In the genomic region with DNA sequence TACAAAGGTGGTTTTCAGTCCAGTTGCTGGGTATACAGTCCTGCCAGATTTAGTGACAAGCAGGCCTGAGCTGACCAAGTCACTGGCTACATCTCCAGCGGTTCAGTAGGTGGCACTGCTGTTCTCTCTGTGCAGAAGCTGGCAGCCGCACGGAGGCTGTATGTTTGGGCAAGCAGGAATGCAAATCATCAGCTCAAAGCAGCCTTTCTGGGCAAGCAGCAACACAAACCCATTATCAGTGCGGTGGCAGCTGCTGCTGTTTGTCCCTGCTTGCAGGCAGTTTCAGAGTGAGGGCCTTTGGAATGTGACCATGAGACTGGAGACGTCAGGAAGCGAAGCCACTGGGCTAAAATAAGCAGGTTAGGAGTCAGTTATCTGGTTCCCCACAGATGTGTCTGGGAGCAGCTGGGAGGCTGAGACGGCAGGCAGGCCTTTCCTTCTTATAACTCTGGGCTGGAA, we compare ENCODE assay signal across 8 cellular contexts.
DNase-seq lines count a peak whose midpoint lies in the region; ATAC-seq, FAIRE-seq and TF ChIP-seq lines count a peak whose summit lies in the region.

No MANE protein-coding gene starts in this region.

- H3K4me1 ChIP-seq in Karpas-422 (ENCODE audit: low read length): peaks cover 25% of the 10 kb centered on the region

- H3K27ac Mint-ChIP-seq in activated T-cell treated with anti-CD3 and anti-CD28 coated beads, Interleukin-2, amount 50 U/mL, for 72 hours: peak overlapping the region; percentile 60
- no peak overlapping the region for H3K27ac Mint-ChIP-seq in neural crest cell (ENCODE audit: unreplicated experiment)
- peak overlapping the region in 1 of 2 donors; percentile 94 for H3K27ac Mint-ChIP-seq in stimulated activated naive CD8-positive, alpha-beta T cell treated with anti-CD3 and anti-CD28 coated beads, Interleukin-15, amount 100 ng/mL, for 72 hours

- no peaks in the 10 kb centered on the region for H3K27me3 Mint-ChIP-seq in activated T-cell treated with anti-CD3 and anti-CD28 coated beads, Interleukin-2, amount 50 U/mL, for 72 hours (ENCODE audit: low read depth)
- no peaks in the 10 kb centered on the region for H3K27me3 Mint-ChIP-seq in neural crest cell (ENCODE audit: low read depth)
- no peaks in the 10 kb centered on the region for H3K27me3 Mint-ChIP-seq in stimulated activated naive CD8-positive, alpha-beta T cell treated with anti-CD3 and anti-CD28 coated beads, Interleukin-15, amount 100 ng/mL, for 72 hours

- no peaks in the 10 kb centered on the region for H3K27me3 ChIP-seq in Karpas-422 (ENCODE audit: low read length)

- peaks cover 0 to 5% of the 10 kb centered on the region in 2 donors for H3K36me3 Mint-ChIP-seq in activated T-cell treated with anti-CD3 and anti-CD28 coated beads, Interleukin-2, amount 50 U/mL, for 72 hours (ENCODE audit: insufficient read depth in 2 of 2)
- no peaks in the 10 kb centered on the region for H3K36me3 Mint-ChIP-seq in neural crest cell (ENCODE audit: low read depth)

- peak overlapping the region; percentile 69; the same call in 1 of the 2 replicates for H2AFZ ChIP-seq in Karpas-422 (ENCODE audit: low read length)

- no peaks in the 10 kb centered on the region; the same call in 1 of the 2 replicates for H3K36me3 ChIP-seq in Karpas-422 (ENCODE audit: insufficient read depth, low read length)

- H3K4me1 Mint-ChIP-seq in activated T-cell treated with anti-CD3 and anti-CD28 coated beads, Interleukin-2, amount 50 U/mL, for 72 hours (ENCODE audit: low read depth): peaks cover 8% of the 10 kb centered on the region
- peaks cover 6% of the 10 kb centered on the region for H3K4me1 Mint-ChIP-seq in neural crest cell
- H3K4me1 Mint-ChIP-seq in stimulated activated naive CD8-positive, alpha-beta T cell treated with anti-CD3 and anti-CD28 coated beads, Interleukin-15, amount 100 ng/mL, for 72 hours: peaks cover 10% of the 10 kb centered on the region

- DNase-seq in EL (peak; percentile 87), GOT3 (lab: John Stamatoyannopoulos, UW) (peak; percentile 6), Karpas-422 (peak; percentile 95), RCC 7860 (ENCODE audit: low spot score) (peak; percentile 29), fibroblast of peridontal ligament (ENCODE audit: extremely low read depth) (peak; percentile 96), neural crest cell (ENCODE audit: low read depth, low spot score) (peak; percentile 53)
- DNase-seq in activated T-cell treated with anti-CD3 and anti-CD28 coated beads, Interleukin-2, amount 50 U/mL, for 72 hours: peak; percentile 70 to 74
- DNase-seq in stimulated activated naive CD8-positive, alpha-beta T cell treated with anti-CD3 and anti-CD28 coated beads, Interleukin-15, amount 100 ng/mL, for 72 hours: peak; percentile 64 to 77

- TF ChIP-seq CTCF in neural crest cell (conservative IDR thresholded peaks at IDR 0.05): peak; percentile 73

- peak overlapping the region; percentile 55 for H3K4me3 ChIP-seq in Karpas-422 (ENCODE audit: low read length)

- FAIRE-seq in RCC 7860 (lab: Jason Lieb, UNC): no peak

- peak overlapping the region; percentile 61 for H3K9ac ChIP-seq in Karpas-422 (ENCODE audit: low read length)

- H3K79me2 ChIP-seq in Karpas-422 (ENCODE audit: low read length): no peaks in the 10 kb centered on the region

- H3K27ac ChIP-seq in Karpas-422 (ENCODE audit: low read length): peak overlapping the region; percentile 79

- no peaks in the 10 kb centered on the region for H4K20me1 ChIP-seq in Karpas-422 (ENCODE audit: insufficient read depth, low read depth, low read length)

- H3K9me2 ChIP-seq in Karpas-422 (replicated peaks; ENCODE audit: insufficient read depth, low read length): no peaks in the 10 kb centered on the region

- no peaks in the 10 kb centered on the region for H3K9me3 ChIP-seq in Karpas-422 (ENCODE audit: low read length)

- peak overlapping the region; percentile 71 for H3K4me2 ChIP-seq in Karpas-422 (ENCODE audit: low read depth, low read length, poor library complexity, severe bottlenecking)

- peak; percentile 99 to 100 for ATAC-seq in activated T-cell treated with anti-CD3 and anti-CD28 coated beads, Interleukin-2, amount 50 U/mL, for 72 hours (replicated peaks in 1 of 2)
- peak; percentile 100 for ATAC-seq in stimulated activated naive CD8-positive, alpha-beta T cell treated with anti-CD3 and anti-CD28 coated beads, Interleukin-15, amount 100 ng/mL, for 72 hours

- peaks cover 0 to 1% of the 10 kb centered on the region in 2 donors for H3K9me3 Mint-ChIP-seq in activated T-cell treated with anti-CD3 and anti-CD28 coated beads, Interleukin-2, amount 50 U/mL, for 72 hours
- H3K9me3 Mint-ChIP-seq in neural crest cell: no peaks in the 10 kb centered on the region
- no peaks in the 10 kb centered on the region for H3K9me3 Mint-ChIP-seq in stimulated activated naive CD8-positive, alpha-beta T cell treated with anti-CD3 and anti-CD28 coated beads, Interleukin-15, amount 100 ng/mL, for 72 hours

- peak overlapping the region; percentile 71 to 73 for H3K4me3 Mint-ChIP-seq in activated T-cell treated with anti-CD3 and anti-CD28 coated beads, Interleukin-2, amount 50 U/mL, for 72 hours
- H3K4me3 Mint-ChIP-seq in neural crest cell: no peak overlapping the region
- H3K4me3 Mint-ChIP-seq in stimulated activated naive CD8-positive, alpha-beta T cell treated with anti-CD3 and anti-CD28 coated beads, Interleukin-15, amount 100 ng/mL, for 72 hours: peak overlapping the region; percentile 59 to 70

Comparison
In these comparisons a context has a peak if more than half of its experiments do, and no peak if none do; other contexts are left out.
1. Peak in every context shown above with its lines: DNase-seq, ATAC-seq, H3K4me3 ChIP-seq and H3K27ac ChIP-seq.
2. DNase-seq: peak in every context shown above with its lines; median percentile 96 in fibroblast of peridontal ligament; 95 in Karpas-422; 87 in EL; 72 in activated T-cell treated with anti-CD3 and anti-CD28 coated beads, Interleukin-2, amount 50 U/mL, for 72 hours; 70 in stimulated activated naive CD8-positive, alpha-beta T cell treated with anti-CD3 and anti-CD28 coated beads, Interleukin-15, amount 100 ng/mL, for 72 hours; 53 in neural crest cell; 29 in RCC 7860; 6 in GOT3.